ENCODE assay signal across 12 cellular contexts in genomic region chr6:26493258-26493657, GRCh38. TPM values are rescaled to one million over a fixed set of nuclear protein-coding genes. Genes with fewer than 3 reads are reported as not detected.
DNase-seq lines count a peak whose midpoint lies in the region; ATAC-seq, FAIRE-seq and TF ChIP-seq lines count a peak whose summit lies in the region.
"Had no signal": no experiment of that assay in that cellular context is flagged by ENCODE, and none has a peak within 500 bp of the region (broad histone marks: within the 10 kb centered on the region; RNA-seq: fewer than 3 reads in every experiment).

No MANE protein-coding gene starts in this region.

- WGBS in adrenal gland, 4 donors: 67 to 90% (median 85%) methylated on average over 2 of the region's 2 CpGs

- H3K36me3 ChIP-seq in adrenal gland (replicated peaks in 1 of 2): no peaks in the 10 kb centered on the region

- ATAC-seq in SK-N-SH treated with all-trans-retinoic acid at 6 μM for 48 hours: peak; percentile 87

- H3K27me3 ChIP-seq in adrenal gland: no peaks in the 10 kb centered on the region

- H3K27ac Mint-ChIP-seq in activated CD4-positive, alpha-beta memory T cell treated with anti-CD3 and anti-CD28 coated beads for 36 hours: no peak overlapping the region

- no peaks in the 10 kb centered on the region for H3K27me3 Mint-ChIP-seq in activated CD4-positive, alpha-beta memory T cell treated with anti-CD3 and anti-CD28 coated beads for 36 hours
- H3K27me3 Mint-ChIP-seq: stimulated activated naive CD8-positive, alpha-beta T cell treated with anti-CD3 and anti-CD28 coated beads, Interleukin-15, Interleukin-2, amounts not matched to agents 100 ng/mL and 50 ng/mL, for 24 hours had no signal

- TF ChIP-seq POLR2A in adrenal gland (IDR thresholded peaks at IDR 0.05): no peak

- POLR2A ChIA-PET in activated CD4-positive, alpha-beta memory T cell treated with anti-CD3 and anti-CD28 coated beads for 36 hours (lab: Charles Lee): no interaction called here

- no peaks in the 10 kb centered on the region for H3K4me1 ChIP-seq in adrenal gland (replicated peaks in 1 of 2)

- DNase-seq in AG09309 (ENCODE audit: low read depth): peak; percentile 4
- DNase-seq in GM13977 (ENCODE audit: low spot score): no peak
- DNase-seq in foreskin fibroblast: peak; percentile 20 to 48
- DNase-seq in adrenal gland: no peak
- no peak for DNase-seq in urothelium cell line (ENCODE audit: low spot score)
- no peak for DNase-seq in NCI-H1105 (lab: John Stamatoyannopoulos, UW)
- no peak for DNase-seq in activated CD4-positive, alpha-beta memory T cell treated with anti-CD3 and anti-CD28 coated beads for 36 hours
- DNase-seq: NCI-H774 had no signal

- H3K36me3 Mint-ChIP-seq in activated CD4-positive, alpha-beta memory T cell treated with anti-CD3 and anti-CD28 coated beads for 36 hours: no peaks in the 10 kb centered on the region

- no peak overlapping the region for H3K4me3 Mint-ChIP-seq in activated CD4-positive, alpha-beta memory T cell treated with anti-CD3 and anti-CD28 coated beads for 36 hours
- H3K4me3 Mint-ChIP-seq: stimulated activated naive CD8-positive, alpha-beta T cell treated with anti-CD3 and anti-CD28 coated beads, Interleukin-15, Interleukin-2, amounts not matched to agents 100 ng/mL and 50 ng/mL, for 24 hours had no signal

- no peaks in the 10 kb centered on the region for H3K9me3 ChIP-seq in adrenal gland (replicated peaks in 1 of 3)

- no peak overlapping the region for H3K27ac ChIP-seq in adrenal gland

- in situ Hi-C loops in GM13977 (cut with MboI; ENCODE audit: low pct_unique_long_range_greater_than_20kb, low sequenced_read_pairs, unreplicated experiment): no loop called here

- no peaks in the 10 kb centered on the region for H3K9me3 Mint-ChIP-seq in activated CD4-positive, alpha-beta memory T cell treated with anti-CD3 and anti-CD28 coated beads for 36 hours
- H3K9me3 Mint-ChIP-seq: stimulated activated naive CD8-positive, alpha-beta T cell treated with anti-CD3 and anti-CD28 coated beads, Interleukin-15, Interleukin-2, amounts not matched to agents 100 ng/mL and 50 ng/mL, for 24 hours had no signal

- CTCF ChIA-PET in activated CD4-positive, alpha-beta memory T cell treated with anti-CD3 and anti-CD28 coated beads for 36 hours (lab: Charles Lee): interaction anchor here (0.7 to 1.1 kb wide), 2 partner anchors 47 to 158 kb away, joined by 3 read pairs; no protein-coding TSS in a partner anchor

- H3K4me3 ChIP-seq in AG09309 (ENCODE audit: control insufficient read depth, low read depth, low read length) (no peak overlapping the region), foreskin fibroblast (ENCODE audit: low read depth in 1 of 2, low read length in 2 of 2) (no peak overlapping the region), adrenal gland (no peak overlapping the region)

- no peak for FAIRE-seq in urothelium cell line (lab: Jason Lieb, UNC)

- intact Hi-C loops in adrenal gland (cut with DNase I): no loop called here
- intact Hi-C loops in activated CD4-positive, alpha-beta memory T cell treated with anti-CD3 and anti-CD28 coated beads for 36 hours (cut with micrococcal nuclease): no loop called here

- peaks cover 10% of the 10 kb centered on the region for H3K4me1 Mint-ChIP-seq in activated CD4-positive, alpha-beta memory T cell treated with anti-CD3 and anti-CD28 coated beads for 36 hours (ENCODE audit: low read depth)

- peak; percentile 24 for TF ChIP-seq CTCF in AG09309 (IDR thresholded peaks at IDR 0.05; ENCODE audit: control insufficient read depth, insufficient read depth, low read depth, low read length, missing control alignments)
- peak; percentile 41 for TF ChIP-seq CTCF in GM13977 (IDR thresholded peaks at IDR 0.05; ENCODE audit: extremely low read depth, insufficient read depth, missing control alignments)
- TF ChIP-seq CTCF in foreskin fibroblast (IDR thresholded peaks at IDR 0.05; ENCODE audit: low read depth, low read length): peak; percentile 17
- TF ChIP-seq CTCF in adrenal gland (IDR thresholded peaks at IDR 0.05): peak in 3 of 6 experiments; percentile 17 to 24 (median 24)

TF ChIP-seq in SK-N-SH treated with all-trans-retinoic acid at 6 μM for 48 hours, 23 proteins besides CTCF, POLR2A, EP300 and RAD21:
- no peak for TF ChIP-seq TCF4 (CRISPR knock-in tag; IDR thresholded peaks at IDR 0.05; ENCODE audit: borderline replicate concordance)
- TF ChIP-seq ISL1 (CRISPR knock-in tag; IDR thresholded peaks at IDR 0.05): no peak
- no peak for TF ChIP-seq ZC3H10 (CRISPR knock-in tag; IDR thresholded peaks at IDR 0.05)
- no peak for TF ChIP-seq OSR1 (CRISPR knock-in tag; IDR thresholded peaks at IDR 0.05)
- no peak for TF ChIP-seq ZFP30 (CRISPR knock-in tag; IDR thresholded peaks at IDR 0.05)
- TF ChIP-seq POU6F1 (CRISPR knock-in tag; IDR thresholded peaks at IDR 0.05; ENCODE audit: borderline replicate concordance, low read depth): no peak
- TF ChIP-seq CSRNP3 (CRISPR knock-in tag; IDR thresholded peaks at IDR 0.05): no peak
- no peak for TF ChIP-seq TSHZ2 (CRISPR knock-in tag; IDR thresholded peaks at IDR 0.05)
- no peak for TF ChIP-seq ESRRG (CRISPR knock-in tag; IDR thresholded peaks at IDR 0.05)
- TF ChIP-seq TOX (CRISPR knock-in tag; IDR thresholded peaks at IDR 0.05; ENCODE audit: borderline replicate concordance): no peak
TF ChIP-seq in SK-N-SH treated with all-trans-retinoic acid at 6 μM for 48 hours: peak in this region for 0.

RNA-seq across cellular contexts. Expression of gene BTN1A1, which starts 6.8 kb away (rescaled TPM):
- not detected for total RNA-seq in adrenal gland
- polyA plus RNA-seq in adrenal gland: not detected
- total RNA-seq in activated CD4-positive, alpha-beta memory T cell treated with anti-CD3 and anti-CD28 coated beads for 36 hours: not detected
- total RNA-seq: glomerular endothelial cell, pulmonary artery endothelial cell had no signal

RNA-seq across cellular contexts. Expression of gene BTN2A1, which starts 35.5 kb away (rescaled TPM):
- total RNA-seq in adrenal gland: 10 to 100 TPM; 11.4 to 52.0 (median 22.5) TPM
- polyA plus RNA-seq in adrenal gland: 10 to 100 TPM; 18.4 to 38.5 (median 19.0) TPM
- total RNA-seq in activated CD4-positive, alpha-beta memory T cell treated with anti-CD3 and anti-CD28 coated beads for 36 hours: 10 to 100 TPM; 17.6 to 19.6 TPM

RNA-seq across cellular contexts. Expression of gene HMGN4, which starts 44.9 kb away (rescaled TPM):
- 10 to 100 TPM; 29.6 to 55.7 (median 46.2) TPM for total RNA-seq in adrenal gland
- polyA plus RNA-seq in adrenal gland: 10 to 100 TPM; 13.9 to 49.1 (median 21.6) TPM
- total RNA-seq in activated CD4-positive, alpha-beta memory T cell treated with anti-CD3 and anti-CD28 coated beads for 36 hours: 10 to 100 TPM; 93.2 to 96.0 TPM

RNA-seq across cellular contexts. Expression of gene BTN3A3, which starts 53.0 kb away (rescaled TPM):
- total RNA-seq in adrenal gland: 10 to 100 TPM; 29.8 to 52.9 (median 38.7) TPM
- 10 to 100 TPM; 11.5 to 32.7 (median 15.9) TPM for polyA plus RNA-seq in adrenal gland
- 10 to 100 TPM; 31.3 to 36.0 TPM for total RNA-seq in activated CD4-positive, alpha-beta memory T cell treated with anti-CD3 and anti-CD28 coated beads for 36 hours

Comparison
In these comparisons a context has a peak if more than half of its experiments do, and no peak if none do; other contexts are left out.
1. DNase-seq: peak in AG09309 (single experiment) and foreskin fibroblast (2 of 2); none in GM13977 (single experiment), adrenal gland (0 of 7), urothelium cell line (single experiment), NCI-H1105 (single experiment) and activated CD4-positive, alpha-beta memory T cell treated with anti-CD3 and anti-CD28 coated beads for 36 hours (single experiment).